In genomic region chr7:111992601-111993000, GRCh38 we compare ENCODE assay signal across 17 cellular contexts.
A peak's percentile ranks its signal among the peaks of the same experiment; 100 is the strongest.
DNase-seq lines count a peak whose midpoint lies in the region; ATAC-seq and TF ChIP-seq lines count a peak whose summit lies in the region.
"Had no signal": no experiment of that assay in that cellular context is flagged by ENCODE, and none has a peak within 500 bp of the region (broad histone marks: within the 10 kb centered on the region; RNA-seq: fewer than 3 reads in every experiment).

No MANE protein-coding gene starts in this region.

- H3F3A ChIP-seq in GM23338 (replicated peaks; ENCODE audit: low read depth): no peaks in the 10 kb centered on the region

- no peaks in the 10 kb centered on the region for H3K27me3 Mint-ChIP-seq in GM23338 (ENCODE audit: insufficient read depth, low read depth, poor library complexity)
- H3K27me3 Mint-ChIP-seq in activated naive CD4-positive, alpha-beta T cell treated with anti-CD3 and anti-CD28 coated beads for 36 hours (ENCODE audit: low read depth): no peaks in the 10 kb centered on the region

- BruUV-seq in OCI-LY7 (replicated peaks; lab: Mats Ljungman, UMichigan): no TSS peak

- H3K9me2 ChIP-seq in GM23338 (ENCODE audit: insufficient read depth) (no peaks in the 10 kb centered on the region), OCI-LY7 (ENCODE audit: insufficient read depth, low read length) (no peaks in the 10 kb centered on the region)

- TF ChIP-seq CTCF in GM23338 (conservative IDR thresholded peaks at IDR 0.05; ENCODE audit: low read depth in 2 of 2) (no peak), OCI-LY7 (conservative IDR thresholded peaks at IDR 0.05; ENCODE audit: low read length) (no peak)

- H3K4me2 ChIP-seq in GM23338 (0 out of 2 replicates have a peak overlapping the region, but pooled peaks have one; percentile 4), OCI-LY7 (ENCODE audit: low read length) (no peak overlapping the region)

- H3K36me3 Mint-ChIP-seq in GM23338 (ENCODE audit: low read depth): no peaks in the 10 kb centered on the region
- no peaks in the 10 kb centered on the region for H3K36me3 Mint-ChIP-seq in activated naive CD4-positive, alpha-beta T cell treated with anti-CD3 and anti-CD28 coated beads for 36 hours (ENCODE audit: low read depth)

- H3K27ac ChIP-seq in GM23338 (ENCODE audit: low read depth) (peak overlapping the region; percentile 29; the same call in 1 of the 2 replicates), OCI-LY7 (ENCODE audit: low read depth, low read length, poor library complexity, severe bottlenecking) (no peak overlapping the region)
- H3K27ac ChIP-seq: Peyer's patch had no signal

- no peaks in the 10 kb centered on the region for H4K20me1 ChIP-seq in GM23338 (replicated peaks; ENCODE audit: insufficient read depth)
- H4K20me1 ChIP-seq in OCI-LY7 (ENCODE audit: insufficient read depth, low read length): no peaks in the 10 kb centered on the region

- DNase-seq in GM23338 (ENCODE audit: low spot score): no peak
- peak; percentile 48 for DNase-seq in astrocyte of the hippocampus (ENCODE audit: low read depth, low spot score)
- peak; percentile 13 for DNase-seq in kidney glomerular epithelial cell (lab: John Stamatoyannopoulos, UW)
- no peak for DNase-seq in SHP77 treated with DMSO at 0.1 percent for 48 hours (lab: John Stamatoyannopoulos, UW)
- DNase-seq in activated naive CD4-positive, alpha-beta T cell treated with anti-CD3 and anti-CD28 coated beads for 36 hours: no peak
- DNase-seq in OCI-LY7 (ENCODE audit: low spot score): no peak
- DNase-seq: C1 segment of cervical spinal cord, COR-L47, DMS153, H7, NCI-H2029, NCI-H2171 treated with DMSO at 0.1 percent for 48 hours, NCI-H510A treated with DMSO at 0.1 percent for 48 hours, Peyer's patch, SHP77 had no signal

- H2AFZ ChIP-seq in GM23338: no peak overlapping the region
- no peak overlapping the region for H2AFZ ChIP-seq in OCI-LY7 (ENCODE audit: low read length)

- H3K4me1 ChIP-seq in GM23338 (ENCODE audit: insufficient read depth) (peaks cover 14% of the 10 kb centered on the region), OCI-LY7 (ENCODE audit: insufficient read depth, low read length, poor library complexity, severe bottlenecking) (peaks cover 3% of the 10 kb centered on the region)
- H3K4me1 ChIP-seq: Peyer's patch had no signal

- intact Hi-C loops in activated naive CD4-positive, alpha-beta T cell treated with anti-CD3 and anti-CD28 coated beads for 36 hours (cut with micrococcal nuclease): no loop called here
- intact Hi-C loops in OCI-LY7 (cut with micrococcal nuclease; ENCODE audit: unreplicated experiment): no loop called here

- no peak overlapping the region for H3K27ac Mint-ChIP-seq in GM23338
- H3K27ac Mint-ChIP-seq in activated naive CD4-positive, alpha-beta T cell treated with anti-CD3 and anti-CD28 coated beads for 36 hours: no peak overlapping the region

- POLR2A ChIA-PET in OCI-LY7 (lab: Charles Lee): interaction anchor here (0.7 kb wide), 1 partner anchor 75 kb away, joined by 3 read pairs; no protein-coding TSS in a partner anchor

- H3K9me3 Mint-ChIP-seq in GM23338: no peaks in the 10 kb centered on the region
- no peaks in the 10 kb centered on the region for H3K9me3 Mint-ChIP-seq in activated naive CD4-positive, alpha-beta T cell treated with anti-CD3 and anti-CD28 coated beads for 36 hours

- H3K4me3 ChIP-seq in GM23338: no peak overlapping the region
- H3K4me3 ChIP-seq in OCI-LY7 (ENCODE audit: low read depth, low read length, poor library complexity, severe bottlenecking): no peak overlapping the region
- H3K4me3 ChIP-seq: Peyer's patch had no signal

- CTCF ChIA-PET in activated naive CD4-positive, alpha-beta T cell treated with anti-CD3 and anti-CD28 coated beads for 36 hours (lab: Charles Lee): no interaction called here
- CTCF ChIA-PET in OCI-LY7 (lab: Charles Lee; ENCODE audit: unreplicated experiment): no interaction called here

- no peaks in the 10 kb centered on the region for H3K36me3 ChIP-seq in GM23338 (ENCODE audit: insufficient read depth)
- no peaks in the 10 kb centered on the region for H3K36me3 ChIP-seq in OCI-LY7 (ENCODE audit: insufficient read depth, low read length)
- H3K36me3 ChIP-seq: Peyer's patch had no signal

- H3K4me1 Mint-ChIP-seq in GM23338: peaks cover 13% of the 10 kb centered on the region
- H3K4me1 Mint-ChIP-seq in activated naive CD4-positive, alpha-beta T cell treated with anti-CD3 and anti-CD28 coated beads for 36 hours (ENCODE audit: low read depth): no peaks in the 10 kb centered on the region

- ATAC-seq in GM23338 (no peak), HG02884 (IDR thresholded peaks at IDR 0.05; ENCODE audit: unreplicated experiment) (no peak)
- ATAC-seq: HepG2 had no signal

- H3K27me3 ChIP-seq in GM23338 (ENCODE audit: insufficient read depth): no peaks in the 10 kb centered on the region
- H3K27me3 ChIP-seq: Peyer's patch had no signal

- H3K79me2 ChIP-seq in GM23338 (replicated peaks; ENCODE audit: insufficient read depth): no peaks in the 10 kb centered on the region
- H3K79me2 ChIP-seq in OCI-LY7 (ENCODE audit: insufficient read depth, low read depth, low read length): no peaks in the 10 kb centered on the region

- no peaks in the 10 kb centered on the region for H3K9me3 ChIP-seq in OCI-LY7 (ENCODE audit: low read length)
- H3K9me3 ChIP-seq: Peyer's patch had no signal

- no peak overlapping the region for H3K4me3 Mint-ChIP-seq in GM23338
- H3K4me3 Mint-ChIP-seq in activated naive CD4-positive, alpha-beta T cell treated with anti-CD3 and anti-CD28 coated beads for 36 hours: no peak overlapping the region

TF ChIP-seq in GM23338, 12 proteins besides CTCF, POLR2A, EP300 and RAD21:
- TF ChIP-seq EZH2 (IDR thresholded peaks at IDR 0.05; ENCODE audit: low read depth, unreplicated experiment): no peak
- TF ChIP-seq ETS1 (IDR thresholded peaks at IDR 0.05): no peak
- no peak for TF ChIP-seq CREB1 (CRISPR knock-in tag; IDR thresholded peaks at IDR 0.05; ENCODE audit: low read depth)

Comparison
In these comparisons a context has a peak if more than half of its experiments do, and no peak if none do; other contexts are left out.
1. DNase-seq: peak in astrocyte of the hippocampus (single experiment) and kidney glomerular epithelial cell (single experiment); none in GM23338 (single experiment), SHP77 treated with DMSO at 0.1 percent for 48 hours (single experiment), activated naive CD4-positive, alpha-beta T cell treated with anti-CD3 and anti-CD28 coated beads for 36 hours (single experiment) and OCI-LY7 (single experiment).